ENCODE assay signal across 10 cellular contexts in genomic region chr10:95260909-95261552, GRCh38. TPM values are rescaled to one million over a fixed set of nuclear protein-coding genes. Genes with fewer than 3 reads are reported as not detected.
A peak's percentile ranks its signal among the peaks of the same experiment; 100 is the strongest.
DNase-seq lines count a peak whose midpoint lies in the region; ATAC-seq, FAIRE-seq and TF ChIP-seq lines count a peak whose summit lies in the region.
"Had no signal": no experiment of that assay in that cellular context is flagged by ENCODE, and none has a peak within 500 bp of the region (broad histone marks: within the 10 kb centered on the region; RNA-seq: fewer than 3 reads in every experiment).

No MANE protein-coding gene starts in this region.

- H3K36me3 ChIP-seq in bronchial epithelial cell (ENCODE audit: control insufficient read depth, insufficient read depth, low read length) (peaks cover 22% of the 10 kb centered on the region), right lobe of liver (peaks cover 0 to 26% (median 2%) of the 10 kb centered on the region in 4 donors), transverse colon (peaks cover 0 to 20% (median 10%) of the 10 kb centered on the region in 4 donors)

- H3K4me1 ChIP-seq in right lobe of liver = peaks cover 0 to 12% (median 7%) of the 10 kb centered on the region in 4 donors
- H3K4me1 ChIP-seq in transverse colon = peaks cover 3 to 35% (median 16%) of the 10 kb centered on the region in 4 donors

- POLR2A ChIA-PET in T-cell (lab: Charles Lee) = no interaction called here

- H3K27me3 Mint-ChIP-seq in T-cell = no peaks in the 10 kb centered on the region

- CTCF ChIA-PET in T-cell (lab: Charles Lee) = no interaction called here

- TF ChIP-seq POLR2A in right lobe of liver (IDR thresholded peaks at IDR 0.05) (no peak), transverse colon (IDR thresholded peaks at IDR 0.05) (no peak)

- ATAC-seq in right lobe of liver (peak; percentile 8 to 46 (median 23)), T-cell (replicated peaks in 1 of 4) (no peak), HG02763 (IDR thresholded peaks at IDR 0.05; ENCODE audit: unreplicated experiment) (no peak)

- DNase-seq in LHCN-M2 (ENCODE audit: low read depth) = peak; percentile 45
- peak; percentile 76 for DNase-seq in bronchial epithelial cell (ENCODE audit: low read depth)
- no peak for DNase-seq in right lobe of liver
- DNase-seq in transverse colon = no peak
- DNase-seq in T-cell = no peak
- DNase-seq in activated CD4-positive, alpha-beta T cell treated with anti-CD3 and anti-CD28 coated beads, Interleukin-2, amount 50 U/mL, for 4 hours = no peak
- no peak for DNase-seq in medulla oblongata (ENCODE audit: extremely low spot score)
- DNase-seq: activated CD4-positive, alpha-beta T cell treated with anti-CD3 and anti-CD28 coated beads for 48 hours; NCI-H510A treated with DMSO at 0.1 percent for 48 hours had no signal

- H3K27ac ChIP-seq in right lobe of liver = peak overlapping the region; percentile 56 to 86 (median 72)
- peak overlapping the region; percentile 37 to 73 (median 66) for H3K27ac ChIP-seq in transverse colon

- in situ Hi-C loops in transverse colon (cut with MboI; ENCODE audit: low pct_ligation_motif_present in 1 of 4, low pct_unique_long_range_greater_than_20kb in 1 of 4, low sequenced_read_pairs in 3 of 4) = no loop called here

- H3K9me3 Mint-ChIP-seq in T-cell = peaks cover 0 to 3% (median 0%) of the 10 kb centered on the region in 3 donors

- H3K4me3 Mint-ChIP-seq in T-cell = no peak overlapping the region

- intact Hi-C loops in right lobe of liver (cut with DNase I) (no loop called here), transverse colon (cut with DNase I; ENCODE audit: low total_unique reads) (loop anchor here (5.0 kb wide), 1 partner anchor 1919 kb away; no protein-coding TSS in a partner anchor)

- 86% methylated on average over 2 of the region's 4 CpGs for WGBS in right lobe of liver (ENCODE audit: insufficient coverage, low coverage, low lambda C conversion rate, missing lambda C conversion rate)
- 78 to 86% methylated on average over 2 to 4 of the region's 4 CpGs for WGBS in transverse colon (ENCODE audit: low coverage in 1 of 2), 2 donors

- no peaks in the 10 kb centered on the region for H3K4me1 Mint-ChIP-seq in T-cell

- H3K27me3 ChIP-seq in bronchial epithelial cell (ENCODE audit: control insufficient read depth, insufficient read depth, low read length) (no peaks in the 10 kb centered on the region), right lobe of liver (no peaks in the 10 kb centered on the region), transverse colon (no peaks in the 10 kb centered on the region)

- TF ChIP-seq EP300 in transverse colon (IDR thresholded peaks at IDR 0.05; ENCODE audit: low read depth) = no peak

- TF ChIP-seq CTCF in bronchial epithelial cell (IDR thresholded peaks at IDR 0.05; ENCODE audit: insufficient read depth, low read length, severe bottlenecking) = no peak
- no peak for TF ChIP-seq CTCF in right lobe of liver (IDR thresholded peaks at IDR 0.05)
- TF ChIP-seq CTCF in transverse colon (IDR thresholded peaks at IDR 0.05) = no peak

- H3K4me3 ChIP-seq in bronchial epithelial cell (ENCODE audit: low read depth, low read length) (no peak overlapping the region), right lobe of liver (no peak overlapping the region), transverse colon (no peak overlapping the region)

- FAIRE-seq in bronchial epithelial cell (lab: Jason Lieb, UNC) = no peak

- peaks cover 3% of the 10 kb centered on the region for H3K36me3 Mint-ChIP-seq in T-cell

- H3K27ac Mint-ChIP-seq in T-cell = no peak overlapping the region

- H3K9me3 ChIP-seq in right lobe of liver (no peaks in the 10 kb centered on the region), transverse colon (peaks cover 0 to 4% of the 10 kb centered on the region in 2 donors)

RNA-seq across cellular contexts. Expression of gene PDLIM1, which starts 29.8 kb away (rescaled TPM):
- total RNA-seq in LHCN-M2 (2014; rRNA removed) = 5.1 and 6.3 TPM in 2 replicates
- 167 TPM for polyA plus RNA-seq in LHCN-M2 (2012)
- 19.2 and 20.2 TPM in 2 replicates for total RNA-seq in bronchial epithelial cell
- 100 to 1,000 TPM in 1 of 6 experiments, 10 to 100 TPM in 5; 63.9 to 105 (median 82.1) TPM for total RNA-seq in right lobe of liver
- total RNA-seq in transverse colon = 100 to 1,000 TPM; 201 to 259 (median 225) TPM
- total RNA-seq in T-cell = 1 to 10 TPM; 4.2 to 9.7 (median 5.3) TPM

Comparison
In these comparisons a context has a peak if more than half of its experiments do, and no peak if none do; other contexts are left out.
1. DNase-seq: peak in LHCN-M2 (single experiment) and bronchial epithelial cell (single experiment); none in right lobe of liver (0 of 3), transverse colon (single experiment), T-cell (0 of 34), activated CD4-positive, alpha-beta T cell treated with anti-CD3 and anti-CD28 coated beads, Interleukin-2, amount 50 U/mL, for 4 hours (0 of 2) and medulla oblongata (single experiment).
2. ATAC-seq: peak in right lobe of liver (4 of 4); none in T-cell (0 of 4) and HG02763 (single experiment).